ENCODE assay signal across 10 cellular contexts in genomic region chr2:237483018-237483731, GRCh38. TPM values are rescaled to one million over a fixed set of nuclear protein-coding genes. Genes with fewer than 3 reads are reported as not detected.
DNase-seq lines count a peak whose midpoint lies in the region; ATAC-seq and TF ChIP-seq lines count a peak whose summit lies in the region.
"Had no signal": no experiment of that assay in that cellular context is flagged by ENCODE, and none has a peak within 500 bp of the region (broad histone marks: within the 10 kb centered on the region; RNA-seq: fewer than 3 reads in every experiment).

No MANE protein-coding gene starts in this region.

- no peak overlapping the region for H3K4me3 Mint-ChIP-seq in CD4-positive, alpha-beta T cell

- ATAC-seq in left cardiac atrium (peak; percentile 17 to 44), Right ventricle myocardium inferior (no peak), body of pancreas (peak; percentile 22), right lobe of liver (peak in 1 of 4 donors; percentile 26), GM19397 (IDR thresholded peaks at IDR 0.05; ENCODE audit: unreplicated experiment) (no peak)
- ATAC-seq in CD4-positive, alpha-beta T cell (ENCODE audit: poor library complexity) = no peak

- WGBS in body of pancreas, 2 donors = 46 to 63% methylated on average over 9 of the region's 9 CpGs
- WGBS in right lobe of liver (ENCODE audit: insufficient coverage, low coverage, low lambda C conversion rate, missing lambda C conversion rate) = 73% methylated on average over 4 of the region's 9 CpGs

- POLR2A ChIA-PET in CD4-positive, alpha-beta T cell (lab: Charles Lee) = interaction anchor here (1.3 kb wide), 1 partner anchor 62 kb away, joined by 3 read pairs; no protein-coding TSS in a partner anchor

- H3K4me1 ChIP-seq in body of pancreas (peaks cover 56% of the 10 kb centered on the region), right lobe of liver (peaks cover 0 to 26% (median 3%) of the 10 kb centered on the region in 4 donors), uterus (no peaks in the 10 kb centered on the region)

- no peaks in the 10 kb centered on the region for H3K9me3 ChIP-seq in body of pancreas
- no peaks in the 10 kb centered on the region for H3K9me3 ChIP-seq in right lobe of liver
- no peaks in the 10 kb centered on the region for H3K9me3 ChIP-seq in uterus
- no peaks in the 10 kb centered on the region for H3K9me3 ChIP-seq in CD4-positive, alpha-beta T cell (ENCODE audit: control insufficient read depth, low read length)

- no peak overlapping the region for H3K27ac Mint-ChIP-seq in CD4-positive, alpha-beta T cell

- intact Hi-C loops in left cardiac atrium (cut with DNase I) = no loop called here
- intact Hi-C loops in Right ventricle myocardium inferior (cut with DNase I) = no loop called here
- intact Hi-C loops in body of pancreas (cut with DNase I) = no loop called here
- intact Hi-C loops in right lobe of liver (cut with DNase I) = no loop called here
- intact Hi-C loops in uterus (cut with DNase I; ENCODE audit: low total_unique reads) = no loop called here
- intact Hi-C loops in CD4-positive, alpha-beta T cell (cut with DNase I, micrococcal nuclease) = no loop called here

- TF ChIP-seq CTCF in body of pancreas (IDR thresholded peaks at IDR 0.05) (peak in 2 of 7 experiments; percentile 21 to 52), right lobe of liver (IDR thresholded peaks at IDR 0.05) (no peak), uterus (IDR thresholded peaks at IDR 0.05) (no peak)
- no peak for TF ChIP-seq CTCF in CD4-positive, alpha-beta T cell (IDR thresholded peaks at IDR 0.05)

- no peak for DNase-seq in left cardiac atrium
- DNase-seq in Right ventricle myocardium inferior (ENCODE audit: missing footprints) = no peak
- peak in 2 of 4 donors; percentile 54 to 81 for DNase-seq in body of pancreas
- no peak for DNase-seq in right lobe of liver
- no peak for DNase-seq in uterus
- DNase-seq in activated CD8-positive, alpha-beta memory T cell treated with anti-CD3 and anti-CD28 coated beads, Interleukin-2, amount 50 U/mL, for 4 hours = no peak
- DNase-seq in CD4-positive, alpha-beta T cell = no peak
- DNase-seq: activated CD8-positive, alpha-beta memory T cell treated with anti-CD3 and anti-CD28 coated beads, Interleukin-2, amount 50 U/mL, for 48 hours; stimulated activated CD4-positive, alpha-beta T cell treated with anti-CD3 and anti-CD28 coated beads, Interleukin-4, amount 100 ng/mL, for 24 hours had no signal

- CTCF ChIA-PET in CD4-positive, alpha-beta T cell (lab: Charles Lee) = no interaction called here

- H3K27me3 Mint-ChIP-seq in CD4-positive, alpha-beta T cell = peaks cover 47% of the 10 kb centered on the region

- H3K4me3 ChIP-seq in body of pancreas (no peak overlapping the region), right lobe of liver (no peak overlapping the region), uterus (no peak overlapping the region)

- H3K4me1 Mint-ChIP-seq in CD4-positive, alpha-beta T cell (ENCODE audit: low read depth) = peaks cover 3% of the 10 kb centered on the region

- H3K36me3 Mint-ChIP-seq in CD4-positive, alpha-beta T cell (ENCODE audit: low read depth) = no peaks in the 10 kb centered on the region

- H3K36me3 ChIP-seq in body of pancreas (replicated peaks in 1 of 2; ENCODE audit: insufficient read depth in 1 of 2, low read depth in 2 of 2) (no peaks in the 10 kb centered on the region), right lobe of liver (no peaks in the 10 kb centered on the region), uterus (no peaks in the 10 kb centered on the region)

- H3K27me3 ChIP-seq in body of pancreas (no peaks in the 10 kb centered on the region), right lobe of liver (no peaks in the 10 kb centered on the region), uterus (no peaks in the 10 kb centered on the region)
- peaks cover 30% of the 10 kb centered on the region for H3K27me3 ChIP-seq in CD4-positive, alpha-beta T cell (ENCODE audit: control insufficient read depth, insufficient read depth, low read length)

- no peaks in the 10 kb centered on the region for H3K9me3 Mint-ChIP-seq in CD4-positive, alpha-beta T cell

- TF ChIP-seq POLR2A in body of pancreas (IDR thresholded peaks at IDR 0.05) (peak in 2 of 3 donors; percentile 8 to 11), right lobe of liver (IDR thresholded peaks at IDR 0.05) (no peak), uterus (IDR thresholded peaks at IDR 0.05) (peak in 1 of 2 donors; percentile 14)

- H3K27ac ChIP-seq in body of pancreas = peak overlapping the region; percentile 47 to 81 (median 64)
- peak overlapping the region; percentile 32 to 77 (median 54) for H3K27ac ChIP-seq in right lobe of liver
- peak overlapping the region; percentile 57 to 73 for H3K27ac ChIP-seq in uterus
- no peak overlapping the region for H3K27ac ChIP-seq in CD4-positive, alpha-beta T cell (ENCODE audit: low read depth, low read length)

RNA-seq across cellular contexts. Expression of gene MLPH, which starts 3.9 kb away (rescaled TPM):
- total RNA-seq in left cardiac atrium (100 to 1,000 TPM in 1 of 2 donors, 10 to 100 TPM in 1; 91.5 to 121 TPM), Right ventricle myocardium inferior (79.0 TPM), body of pancreas (10 to 100 TPM; 30.3 to 64.3 TPM), right lobe of liver (10 to 100 TPM; 20.8 to 52.8 (median 35.1) TPM), uterus (10 to 100 TPM in 2 of 4 donors, 1 to 10 TPM in 2; 1.2 to 16.5 (median 8.9) TPM)
- total RNA-seq in CD4-positive, alpha-beta T cell = under 1 TPM in 1 of 2 experiments, not detected in 1; 0.39 TPM

Comparison
In these comparisons a context has a peak if more than half of its experiments do, and no peak if none do; other contexts are left out.
1. ATAC-seq: peak in left cardiac atrium (2 of 2) and body of pancreas (single experiment); none in Right ventricle myocardium inferior (single experiment), GM19397 (single experiment) and CD4-positive, alpha-beta T cell (single experiment).